22 cellular contexts compared by ENCODE assay signal in the genomic region with DNA sequence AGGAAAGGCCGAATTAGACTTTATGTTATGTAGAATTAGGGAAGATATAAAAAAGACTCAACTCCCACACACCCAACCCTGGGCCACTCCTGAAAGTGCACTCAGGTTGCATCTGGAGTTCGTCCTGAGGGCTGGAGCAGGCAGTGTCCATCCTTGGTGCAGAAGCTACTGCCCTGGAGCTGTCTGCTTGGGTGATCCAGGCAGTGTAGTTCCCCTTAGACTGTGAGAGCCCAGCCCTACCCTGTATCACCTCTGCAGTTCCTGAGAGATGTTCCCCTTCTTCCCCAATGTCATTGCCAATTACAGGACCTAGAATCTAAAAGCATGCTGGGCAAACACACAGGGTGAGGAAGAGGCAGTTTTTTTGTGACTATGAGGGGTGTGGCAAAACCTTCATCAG.
"Had no signal": no experiment of that assay in that cellular context is flagged by ENCODE, and none has a peak within 500 bp of the region (broad histone marks: within the 10 kb centered on the region; RNA-seq: fewer than 3 reads in every experiment).

No MANE protein-coding gene starts in this region.

- H3K9me3 ChIP-seq: adrenal gland had no signal

- ATAC-seq: activated CD4-positive, CD25-positive, alpha-beta regulatory T cell treated with anti-CD3 and anti-CD28 coated beads, Interleukin-2, amount 50 U/mL, for 24 hours; activated CD8-positive, alpha-beta T cell treated with anti-CD3 and anti-CD28 coated beads for 36 hours; K562; PC-3; T-helper 17 cell had no signal

- H3K4me1 ChIP-seq: adrenal gland had no signal

- H3K36me3 ChIP-seq: adrenal gland had no signal

- H3K27me3 ChIP-seq: adrenal gland had no signal

- H3K27ac ChIP-seq: adrenal gland had no signal

- DNase-seq: activated CD4-positive, alpha-beta T cell treated with anti-CD3 and anti-CD28 coated beads for 4 hours; activated CD8-positive, alpha-beta memory T cell treated with anti-CD3 and anti-CD28 coated beads, Interleukin-2, amount 50 U/mL, for 4 hours; activated CD8-positive, alpha-beta T cell treated with anti-CD3 and anti-CD28 coated beads for 36 hours; activated naive CD4-positive, alpha-beta T cell treated with anti-CD3 and anti-CD28 coated beads, Interleukin-2, amount 50 U/mL, for 16 hours; activated naive CD8-positive, alpha-beta T cell treated with anti-CD3 and anti-CD28 coated beads, Interleukin-2, amount 10 ng/mL, durations not matched to agents 7 days and 5 days; activated T-cell treated with anti-CD3 and anti-CD28 coated beads, Interleukin-2, amount 50 U/mL, for 1 hour; adrenal gland; anterior cingulate cortex; central memory CD4-positive, alpha-beta T cell; Kasumi-1; NCI-H146; NCI-H187 treated with DMSO at 0.1 percent for 48 hours; NCI-H2081 treated with DMSO at 0.1 percent for 48 hours; NCI-H345; NCI-H510A; NCI-H526 treated with DMSO at 0.1 percent for 48 hours; PC-3; SHP77 treated with DMSO at 0.1 percent for 48 hours; T-helper 17 cell; T-helper 9 cell had no signal

- H3K4me3 ChIP-seq: adrenal gland, K562 had no signal
